ENCODE assay signal across 1 cellular context in the genomic region with DNA sequence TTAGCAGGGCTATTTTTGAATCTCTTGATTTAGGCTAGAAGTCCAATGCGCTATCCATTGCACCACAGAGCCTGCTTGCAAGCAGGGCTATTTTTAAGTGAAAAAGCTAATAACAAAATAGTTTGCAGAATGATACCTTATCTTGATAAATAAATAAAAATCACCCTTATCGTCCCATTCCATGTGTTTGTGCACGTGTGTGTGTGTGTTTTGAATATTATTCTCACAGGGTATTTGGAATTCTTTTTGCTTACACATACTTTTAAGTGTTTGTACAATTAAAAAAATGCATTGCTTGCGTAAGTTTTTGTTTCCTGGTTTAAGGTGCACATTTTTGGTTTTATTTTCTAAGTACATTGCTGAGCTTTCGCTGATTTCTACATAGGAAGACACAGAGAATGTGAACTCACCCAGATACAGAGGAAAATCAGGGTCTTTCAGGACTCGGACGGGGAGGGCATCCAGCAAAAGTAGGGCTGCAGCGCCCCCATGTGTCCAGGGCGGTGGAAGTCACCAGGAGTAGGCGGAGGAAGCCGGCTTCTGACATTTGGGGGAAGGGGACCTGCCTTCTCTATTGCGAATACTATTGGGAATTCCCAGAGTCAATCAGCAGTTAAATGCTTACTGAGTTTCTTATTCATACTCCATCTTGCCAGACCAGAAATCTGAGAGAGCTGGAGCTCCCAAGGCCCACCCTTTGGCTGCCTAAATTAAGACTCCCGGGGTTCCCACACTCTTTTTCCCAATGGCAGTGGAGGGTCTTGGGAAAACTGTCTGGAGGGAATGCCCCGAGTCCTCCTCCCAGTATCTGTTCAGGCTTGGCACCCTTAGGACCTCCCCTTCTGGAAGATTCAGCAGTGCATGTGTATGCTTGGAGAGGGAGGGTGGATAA.
A peak's percentile ranks its signal among the peaks of the same experiment; 100 is the strongest.
TF ChIP-seq lines count a peak whose summit lies in the region.

No MANE protein-coding gene starts in this region.

TF ChIP-seq in HepG2, 621 proteins besides CTCF, POLR2A, EP300 and RAD21 (continued from another document):
- TF ChIP-seq KLF16 (CRISPR knock-in tag; IDR thresholded peaks at IDR 0.05) (0 out of 4 replicates have a peak, but pooled peaks of 1 of the 2 experiments have one; percentile 24), SALL1 (CRISPR knock-in tag; IDR thresholded peaks at IDR 0.05) (peak; percentile 61), ZSCAN20 (CRISPR knock-in tag; IDR thresholded peaks at IDR 0.05; ENCODE audit: borderline replicate concordance) (no peak), SP140L (CRISPR knock-in tag; IDR thresholded peaks at IDR 0.05; ENCODE audit: borderline replicate concordance) (no peak), ZNF331 (CRISPR knock-in tag; IDR thresholded peaks at IDR 0.05) (0 out of 2 replicates have a peak, but pooled peaks have one; percentile 28), SMC3 (IDR thresholded peaks at IDR 0.05; ENCODE audit: low read length) (peak; percentile 79), ZMYM2 (CRISPR knock-in tag; IDR thresholded peaks at IDR 0.05) (no peak), PHF21A (CRISPR knock-in tag; IDR thresholded peaks at IDR 0.05) (no peak), ZNF121 (CRISPR knock-in tag; IDR thresholded peaks at IDR 0.05) (no peak), PITX1 (CRISPR knock-in tag; IDR thresholded peaks at IDR 0.05) (no peak), ZNF335 (CRISPR knock-in tag; IDR thresholded peaks at IDR 0.05) (no peak), ZNF660 (CRISPR knock-in tag; IDR thresholded peaks at IDR 0.05; ENCODE audit: borderline replicate concordance, low read depth) (no peak), ZMYM4 (CRISPR knock-in tag; IDR thresholded peaks at IDR 0.05) (0 out of 2 replicates have a peak, but pooled peaks have one; percentile 19), ZNF253 (CRISPR knock-in tag; IDR thresholded peaks at IDR 0.05; ENCODE audit: borderline replicate concordance) (no peak)
- TF ChIP-seq, protein P1, sequence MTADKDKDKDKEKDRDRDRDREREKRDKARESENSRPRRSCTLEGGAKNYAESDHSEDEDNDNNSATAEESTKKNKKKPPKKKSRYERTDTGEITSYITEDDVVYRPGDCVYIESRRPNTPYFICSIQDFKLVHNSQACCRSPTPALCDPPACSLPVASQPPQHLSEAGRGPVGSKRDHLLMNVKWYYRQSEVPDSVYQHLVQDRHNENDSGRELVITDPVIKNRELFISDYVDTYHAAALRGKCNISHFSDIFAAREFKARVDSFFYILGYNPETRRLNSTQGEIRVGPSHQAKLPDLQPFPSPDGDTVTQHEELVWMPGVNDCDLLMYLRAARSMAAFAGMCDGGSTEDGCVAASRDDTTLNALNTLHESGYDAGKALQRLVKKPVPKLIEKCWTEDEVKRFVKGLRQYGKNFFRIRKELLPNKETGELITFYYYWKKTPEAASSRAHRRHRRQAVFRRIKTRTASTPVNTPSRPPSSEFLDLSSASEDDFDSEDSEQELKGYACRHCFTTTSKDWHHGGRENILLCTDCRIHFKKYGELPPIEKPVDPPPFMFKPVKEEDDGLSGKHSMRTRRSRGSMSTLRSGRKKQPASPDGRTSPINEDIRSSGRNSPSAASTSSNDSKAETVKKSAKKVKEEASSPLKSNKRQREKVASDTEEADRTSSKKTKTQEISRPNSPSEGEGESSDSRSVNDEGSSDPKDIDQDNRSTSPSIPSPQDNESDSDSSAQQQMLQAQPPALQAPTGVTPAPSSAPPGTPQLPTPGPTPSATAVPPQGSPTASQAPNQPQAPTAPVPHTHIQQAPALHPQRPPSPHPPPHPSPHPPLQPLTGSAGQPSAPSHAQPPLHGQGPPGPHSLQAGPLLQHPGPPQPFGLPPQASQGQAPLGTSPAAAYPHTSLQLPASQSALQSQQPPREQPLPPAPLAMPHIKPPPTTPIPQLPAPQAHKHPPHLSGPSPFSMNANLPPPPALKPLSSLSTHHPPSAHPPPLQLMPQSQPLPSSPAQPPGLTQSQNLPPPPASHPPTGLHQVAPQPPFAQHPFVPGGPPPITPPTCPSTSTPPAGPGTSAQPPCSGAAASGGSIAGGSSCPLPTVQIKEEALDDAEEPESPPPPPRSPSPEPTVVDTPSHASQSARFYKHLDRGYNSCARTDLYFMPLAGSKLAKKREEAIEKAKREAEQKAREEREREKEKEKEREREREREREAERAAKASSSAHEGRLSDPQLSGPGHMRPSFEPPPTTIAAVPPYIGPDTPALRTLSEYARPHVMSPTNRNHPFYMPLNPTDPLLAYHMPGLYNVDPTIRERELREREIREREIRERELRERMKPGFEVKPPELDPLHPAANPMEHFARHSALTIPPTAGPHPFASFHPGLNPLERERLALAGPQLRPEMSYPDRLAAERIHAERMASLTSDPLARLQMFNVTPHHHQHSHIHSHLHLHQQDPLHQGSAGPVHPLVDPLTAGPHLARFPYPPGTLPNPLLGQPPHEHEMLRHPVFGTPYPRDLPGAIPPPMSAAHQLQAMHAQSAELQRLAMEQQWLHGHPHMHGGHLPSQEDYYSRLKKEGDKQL (CRISPR knock-in tag; IDR thresholded peaks at IDR 0.05; ENCODE audit: low read depth): no peak
- TF ChIP-seq, protein P2, sequence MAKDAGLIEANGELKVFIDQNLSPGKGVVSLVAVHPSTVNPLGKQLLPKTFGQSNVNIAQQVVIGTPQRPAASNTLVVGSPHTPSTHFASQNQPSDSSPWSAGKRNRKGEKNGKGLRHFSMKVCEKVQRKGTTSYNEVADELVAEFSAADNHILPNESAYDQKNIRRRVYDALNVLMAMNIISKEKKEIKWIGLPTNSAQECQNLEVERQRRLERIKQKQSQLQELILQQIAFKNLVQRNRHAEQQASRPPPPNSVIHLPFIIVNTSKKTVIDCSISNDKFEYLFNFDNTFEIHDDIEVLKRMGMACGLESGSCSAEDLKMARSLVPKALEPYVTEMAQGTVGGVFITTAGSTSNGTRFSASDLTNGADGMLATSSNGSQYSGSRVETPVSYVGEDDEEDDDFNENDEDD (CRISPR knock-in tag; IDR thresholded peaks at IDR 0.05; ENCODE audit: borderline replicate concordance): no peak
- TF ChIP-seq, protein P3, sequence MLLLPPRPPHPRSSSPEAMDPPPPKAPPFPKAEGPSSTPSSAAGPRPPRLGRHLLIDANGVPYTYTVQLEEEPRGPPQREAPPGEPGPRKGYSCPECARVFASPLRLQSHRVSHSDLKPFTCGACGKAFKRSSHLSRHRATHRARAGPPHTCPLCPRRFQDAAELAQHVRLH (CRISPR knock-in tag; IDR thresholded peaks at IDR 0.05; ENCODE audit: borderline replicate concordance, low read depth): 0 out of 2 replicates have a peak, but pooled peaks have one; percentile 34
- TF ChIP-seq, protein P4, sequence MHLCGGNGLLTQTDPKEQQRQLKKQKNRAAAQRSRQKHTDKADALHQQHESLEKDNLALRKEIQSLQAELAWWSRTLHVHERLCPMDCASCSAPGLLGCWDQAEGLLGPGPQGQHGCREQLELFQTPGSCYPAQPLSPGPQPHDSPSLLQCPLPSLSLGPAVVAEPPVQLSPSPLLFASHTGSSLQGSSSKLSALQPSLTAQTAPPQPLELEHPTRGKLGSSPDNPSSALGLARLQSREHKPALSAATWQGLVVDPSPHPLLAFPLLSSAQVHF (CRISPR knock-in tag; IDR thresholded peaks at IDR 0.05): no peak
